ENCODE assay signal across 9 cellular contexts in the genomic region with DNA sequence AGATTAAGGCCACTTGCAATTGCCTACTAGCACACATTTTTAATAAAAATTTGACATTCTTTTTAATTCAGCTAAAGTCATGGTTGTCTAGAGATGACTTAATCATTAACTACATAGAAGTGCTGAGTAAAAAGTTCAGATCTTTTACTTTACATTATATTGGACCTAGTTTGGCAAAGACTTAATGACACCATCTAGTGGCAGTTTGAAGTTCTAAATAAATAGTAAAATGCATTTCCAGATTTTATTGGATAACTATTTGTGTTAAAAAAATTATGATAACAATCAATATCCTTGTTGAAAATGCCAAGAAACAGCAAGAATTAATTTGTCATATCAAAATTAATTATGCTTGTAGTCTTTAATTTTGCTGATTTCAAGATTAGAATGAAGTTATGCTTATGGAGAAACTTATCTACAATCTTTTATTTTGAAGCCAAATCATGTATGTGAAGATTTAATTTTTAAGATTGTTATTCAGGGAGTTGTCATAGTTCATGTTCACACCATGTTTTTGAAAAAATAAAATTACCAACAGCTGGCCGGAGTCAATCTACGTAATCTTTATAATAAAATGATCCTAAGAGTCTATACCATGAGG.
DNase-seq lines count a peak whose midpoint lies in the region; ATAC-seq, FAIRE-seq and TF ChIP-seq lines count a peak whose summit lies in the region.
"Had no signal": no experiment of that assay in that cellular context is flagged by ENCODE, and none has a peak within 500 bp of the region (broad histone marks: within the 10 kb centered on the region; RNA-seq: fewer than 3 reads in every experiment).

No MANE protein-coding gene starts in this region.

- H3K27ac ChIP-seq in K562 (ENCODE audit: extremely low read depth, low read depth, low read length) (no peak overlapping the region), neural cell (ENCODE audit: low read length) (no peak overlapping the region)

- POLR2A ChIA-PET in K562 (lab: Yijun Ruan, JAX), result no interaction called here

- no peaks in the 10 kb centered on the region for H3K9me1 ChIP-seq in K562 (ENCODE audit: control insufficient read depth, insufficient read depth, low read length)

- H3K9me3 ChIP-seq in K562 (replicated peaks; ENCODE audit: control insufficient read depth, insufficient read depth, low read depth, low read length), result no peaks in the 10 kb centered on the region
- no peaks in the 10 kb centered on the region for H3K9me3 ChIP-seq in neural cell (ENCODE audit: low read length)

- WGBS in K562 (ENCODE audit: insufficient coverage, low coverage, missing lambda C conversion rate), result 8% methylated on average over 2 of the region's 2 CpGs

- H3K9me2 ChIP-seq in neural cell (ENCODE audit: insufficient read depth, low read length), result no peaks in the 10 kb centered on the region

- BruUV-seq in K562 (replicated peaks; lab: Mats Ljungman, UMichigan), result no TSS peak

- TF ChIP-seq CTCF in GM12864 (IDR thresholded peaks at IDR 0.05; ENCODE audit: low read depth, low read length, missing control alignments) (peak; percentile 34), K562 (IDR thresholded peaks at IDR 0.05 in 2 of 3, conservative IDR thresholded peaks at IDR 0.05 in 1 of 3; ENCODE audit: insufficient read depth in 2 of 3, low read depth in 1 of 3, low read length in 3 of 3) (peak in 1 of 3 experiments; percentile 56; a peak in 2 of 6 replicates), neural cell (IDR thresholded peaks at IDR 0.05; ENCODE audit: poor library complexity, severe bottlenecking) (peak; percentile 75)

- H3K9ac ChIP-seq in K562 (ENCODE audit: insufficient read depth in 1 of 2, low read depth in 2 of 2, low read length in 2 of 2) (no peak overlapping the region), neural cell (ENCODE audit: low read length) (no peak overlapping the region)

- ATAC-seq in K562, result no peak
- ATAC-seq in HG03139 (IDR thresholded peaks at IDR 0.05; ENCODE audit: unreplicated experiment), result no peak
- no peak for ATAC-seq in Right ventricle myocardium superior (ENCODE audit: poor library complexity)

- H2AFZ ChIP-seq in K562 (ENCODE audit: low read depth, low read length), result no peak overlapping the region
- H2AFZ ChIP-seq in neural cell (ENCODE audit: low read depth, low read length), result no peak overlapping the region

- H3K4me3 ChIP-seq in GM12864 (ENCODE audit: low read depth, low read length), result no peak overlapping the region
- H3K4me3 ChIP-seq in K562, result no peak overlapping the region
- H3K4me3 ChIP-seq in neural cell (ENCODE audit: low read length), result no peak overlapping the region

- TF ChIP-seq EP300 in K562 (IDR thresholded peaks at IDR 0.05; ENCODE audit: low read length), result no peak
- TF ChIP-seq EP300 in neural cell (conservative IDR thresholded peaks at IDR 0.05; ENCODE audit: poor library complexity, severe bottlenecking), result no peak

- no peaks in the 10 kb centered on the region for H4K20me1 ChIP-seq in K562 (replicated peaks; ENCODE audit: control insufficient read depth, insufficient read depth, low read length)
- H4K20me1 ChIP-seq in neural cell (ENCODE audit: insufficient read depth), result no peaks in the 10 kb centered on the region

- H3K36me3 ChIP-seq in K562 (ENCODE audit: control insufficient read depth, insufficient read depth, low read length) (no peaks in the 10 kb centered on the region), neural cell (ENCODE audit: insufficient read depth, low read length) (no peaks in the 10 kb centered on the region)

- TF ChIP-seq RAD21 in K562 (CRISPR knock-in tag; conservative IDR thresholded peaks at IDR 0.05 in 1 of 2, IDR thresholded peaks at IDR 0.05 in 1 of 2) (peak; percentile 27 to 61), neural cell (conservative IDR thresholded peaks at IDR 0.05) (peak; percentile 77)

- intact Hi-C loops in K562 (cut with micrococcal nuclease), result loop anchor here (10.0 kb wide), 2 partner anchors 175 to 955 kb away; no protein-coding TSS in a partner anchor
- intact Hi-C loops in Right ventricle myocardium superior (cut with DNase I), result no loop called here

- peak; percentile 67 for FAIRE-seq in K562 (lab: Jason Lieb, UNC)

- DNase-seq in GM12864 (ENCODE audit: low read depth) (no peak), LHCN-M2 (ENCODE audit: low read depth) (peak; percentile 19), K562 (ENCODE audit: extremely low read depth in 1 of 4, low spot score in 3 of 4) (no peak), RPMI8226 (no peak), Right ventricle myocardium superior (no peak)
- no peak for DNase-seq in activated CD8-positive, alpha-beta memory T cell treated with anti-CD3 and anti-CD28 coated beads for 24 hours
- DNase-seq: head of caudate nucleus had no signal

- in situ Hi-C loops in K562 (cut with MboI), result loop anchor here (10.0 kb wide), 1 partner anchor 805 kb away; no protein-coding TSS in a partner anchor

- no peaks in the 10 kb centered on the region for H3F3A ChIP-seq in neural cell (ENCODE audit: insufficient read depth, low read length, poor library complexity, severe bottlenecking)

- no peak for TF ChIP-seq POLR2A in K562 (conservative IDR thresholded peaks at IDR 0.05)

- H3K79me2 ChIP-seq in K562 (ENCODE audit: control insufficient read depth, insufficient read depth, low read length) (no peaks in the 10 kb centered on the region), neural cell (replicated peaks; ENCODE audit: insufficient read depth, low read length) (no peaks in the 10 kb centered on the region)

- H3K4me2 ChIP-seq in K562 (ENCODE audit: insufficient read depth, low read length), result no peak overlapping the region
- no peak overlapping the region for H3K4me2 ChIP-seq in neural cell (ENCODE audit: low read length)

- H3K27me3 ChIP-seq in K562 (ENCODE audit: control insufficient read depth in 2 of 2, insufficient read depth in 2 of 2, low read length in 2 of 2) (no peaks in the 10 kb centered on the region; a peak in 2 of 5 replicates), neural cell (ENCODE audit: insufficient read depth, low read depth, low read length) (no peaks in the 10 kb centered on the region)

- CTCF ChIA-PET in K562 (lab: Yijun Ruan, JAX; ENCODE audit: low intra/inter-chr PET ratio), result interaction anchor here (0.7 kb wide), 2 partner anchors 39 to 498 kb away, joined by 3 read pairs; no protein-coding TSS in a partner anchor

- H3K4me1 ChIP-seq in K562 (replicated peaks in 1 of 2; ENCODE audit: control insufficient read depth in 2 of 2, insufficient read depth in 2 of 2, low read length in 2 of 2), result no peaks in the 10 kb centered on the region

TF ChIP-seq in K562, 482 proteins besides CTCF, POLR2A, EP300 and RAD21:
- TF ChIP-seq, protein P1, sequence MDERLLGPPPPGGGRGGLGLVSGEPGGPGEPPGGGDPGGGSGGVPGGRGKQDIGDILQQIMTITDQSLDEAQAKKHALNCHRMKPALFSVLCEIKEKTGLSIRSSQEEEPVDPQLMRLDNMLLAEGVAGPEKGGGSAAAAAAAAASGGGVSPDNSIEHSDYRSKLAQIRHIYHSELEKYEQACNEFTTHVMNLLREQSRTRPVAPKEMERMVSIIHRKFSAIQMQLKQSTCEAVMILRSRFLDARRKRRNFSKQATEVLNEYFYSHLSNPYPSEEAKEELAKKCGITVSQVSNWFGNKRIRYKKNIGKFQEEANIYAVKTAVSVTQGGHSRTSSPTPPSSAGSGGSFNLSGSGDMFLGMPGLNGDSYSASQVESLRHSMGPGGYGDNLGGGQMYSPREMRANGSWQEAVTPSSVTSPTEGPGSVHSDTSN (CRISPR knock-in tag; IDR thresholded peaks at IDR 0.05; ENCODE audit: low read depth), result no peak
- TF ChIP-seq, protein P1 (tag; conservative IDR thresholded peaks at IDR 0.05; ENCODE audit: low read depth), result no peak

TF ChIP-seq in neural cell, 6 proteins besides CTCF, POLR2A, EP300 and RAD21:
- no peak for TF ChIP-seq TAF1 (IDR thresholded peaks at IDR 0.05; ENCODE audit: low read depth)
- peak; percentile 80 for TF ChIP-seq SMC3 (conservative IDR thresholded peaks at IDR 0.05; ENCODE audit: poor library complexity)
